Comparison of ENCODE assay signal across 1 cellular context in genomic region chr1:16208270-16208987, GRCh38.
TF ChIP-seq lines count a peak whose summit lies in the region.

No MANE protein-coding gene starts in this region.

TF ChIP-seq in K562, 482 proteins besides CTCF, POLR2A, EP300 and RAD21 (continued from another document and continues in another):
- TF ChIP-seq ETS1 (conservative IDR thresholded peaks at IDR 0.05; ENCODE audit: control insufficient read depth, low read depth, low read length) (no peak), ZBTB8A (IDR thresholded peaks at IDR 0.05; ENCODE audit: partially characterized antibody) (no peak), SMAD2 (IDR thresholded peaks at IDR 0.05; ENCODE audit: low read depth, low read length) (no peak), NKRF (IDR thresholded peaks at IDR 0.05; ENCODE audit: borderline replicate concordance) (no peak), DPF2 (IDR thresholded peaks at IDR 0.05) (peak; percentile 60), ZFX (CRISPR knock-in tag; IDR thresholded peaks at IDR 0.05) (peak; percentile 2), IRF2 (CRISPR knock-in tag; IDR thresholded peaks at IDR 0.05) (no peak), ZNF444 (CRISPR knock-in tag; IDR thresholded peaks at IDR 0.05) (no peak), KHSRP (IDR thresholded peaks at IDR 0.05) (no peak), HNRNPL (IDR thresholded peaks at IDR 0.05; ENCODE audit: low read depth, low read length) (0 out of 2 replicates have a peak, but pooled peaks have one; percentile 15), ZFP36 (IDR thresholded peaks at IDR 0.05; ENCODE audit: low read depth, low read length, partially characterized antibody) (no peak), ZNF668 (CRISPR knock-in tag; IDR thresholded peaks at IDR 0.05) (no peak), L3MBTL2 (IDR thresholded peaks at IDR 0.05) (no peak), KLF6 (CRISPR knock-in tag; IDR thresholded peaks at IDR 0.05; ENCODE audit: borderline replicate concordance) (no peak), ZNF3 (CRISPR knock-in tag; IDR thresholded peaks at IDR 0.05) (no peak), JUND (IDR thresholded peaks at IDR 0.05; ENCODE audit: borderline replicate concordance, low read depth, low read length) (peak; percentile 83), JUND (tag; IDR thresholded peaks at IDR 0.05; ENCODE audit: borderline replicate concordance, low read depth, low read length) (peak; percentile 77; the same call in 2 of the 3 replicates), SUPT5H (IDR thresholded peaks at IDR 0.05) (no peak), CHD4 (IDR thresholded peaks at IDR 0.05; ENCODE audit: insufficient read depth, insufficient replicate concordance, low read depth, low read length, poor library complexity, severe bottlenecking) (no peak), SMARCE1 (IDR thresholded peaks at IDR 0.05) (peak; percentile 68; the same call in 1 of the 2 replicates), ATF6 (CRISPR knock-in tag; IDR thresholded peaks at IDR 0.05) (no peak), NCOA1 (IDR thresholded peaks at IDR 0.05; ENCODE audit: low read depth) (no peak), USF1 (CRISPR knock-in tag; IDR thresholded peaks at IDR 0.05) (no peak), BRF1 (IDR thresholded peaks at IDR 0.05; ENCODE audit: borderline replicate concordance, extremely low read depth, insufficient read length) (no peak), USF2 (CRISPR knock-in tag; IDR thresholded peaks at IDR 0.05) (no peak), EWSR1 (IDR thresholded peaks at IDR 0.05; ENCODE audit: borderline replicate concordance, low read depth, partially characterized antibody) (no peak), NCOA2 (IDR thresholded peaks at IDR 0.05; ENCODE audit: partially characterized antibody in 2 of 2) (no peak), ZNF644 (tag; IDR thresholded peaks at IDR 0.05; ENCODE audit: low read depth) (no peak), RBM14 (IDR thresholded peaks at IDR 0.05; ENCODE audit: borderline replicate concordance, insufficient read depth, low read depth, low read length) (no peak), HDAC2 (IDR thresholded peaks at IDR 0.05) (peak; percentile 16; the same call in 1 of the 2 replicates), ZBTB43 (CRISPR knock-in tag; IDR thresholded peaks at IDR 0.05) (no peak), ZMIZ1 (IDR thresholded peaks at IDR 0.05; ENCODE audit: low read depth in 2 of 2, low read length in 2 of 2) (no peak), SIN3A (IDR thresholded peaks at IDR 0.05; ENCODE audit: borderline replicate concordance in 2 of 2, control insufficient read depth in 1 of 2, low read depth in 2 of 2, low read length in 2 of 2) (no peak), HLTF (IDR thresholded peaks at IDR 0.05) (no peak), ZBTB49 (CRISPR knock-in tag; IDR thresholded peaks at IDR 0.05; ENCODE audit: borderline replicate concordance) (no peak), TRIM28 (IDR thresholded peaks at IDR 0.05) (no peak), ETV5 (CRISPR knock-in tag; IDR thresholded peaks at IDR 0.05; ENCODE audit: low read depth) (no peak), SIX5 (IDR thresholded peaks at IDR 0.05; ENCODE audit: borderline replicate concordance in 1 of 2, insufficient read depth in 1 of 2, low read depth in 1 of 2, low read length in 2 of 2) (no peak), ATF3 (IDR thresholded peaks at IDR 0.05) (peak; percentile 83), ATF3 (CRISPR knock-in tag; conservative IDR thresholded peaks at IDR 0.05) (no peak), ZBTB2 (IDR thresholded peaks at IDR 0.05) (peak; percentile 51; the same call in 1 of the 2 replicates), TEAD4 (IDR thresholded peaks at IDR 0.05; ENCODE audit: low read length) (no peak), TEAD4 (CRISPR knock-in tag; IDR thresholded peaks at IDR 0.05; ENCODE audit: borderline replicate concordance) (no peak), KAT7 (CRISPR knock-in tag; IDR thresholded peaks at IDR 0.05; ENCODE audit: borderline replicate concordance) (no peak), ZNF511 (CRISPR knock-in tag; IDR thresholded peaks at IDR 0.05) (peak; percentile 39; the same call in 1 of the 2 replicates)
